9 cellular contexts compared by ENCODE assay signal in genomic region chr9:37410969-37411785, GRCh38.
A peak's percentile ranks its signal among the peaks of the same experiment; 100 is the strongest.
DNase-seq lines count a peak whose midpoint lies in the region; ATAC-seq, FAIRE-seq and TF ChIP-seq lines count a peak whose summit lies in the region.
"Had no signal": no experiment of that assay in that cellular context is flagged by ENCODE, and none has a peak within 500 bp of the region (broad histone marks: within the 10 kb centered on the region; RNA-seq: fewer than 3 reads in every experiment).

No MANE protein-coding gene starts in this region.

- H3K27me3 Mint-ChIP-seq in central memory CD8-positive, alpha-beta T cell = peaks cover 11% of the 10 kb centered on the region
- peaks cover 6% of the 10 kb centered on the region for H3K27me3 Mint-ChIP-seq in stimulated activated naive CD8-positive, alpha-beta T cell treated with anti-CD3 and anti-CD28 coated beads, Interleukin-15, Interleukin-2, amounts not matched to agents 100 ng/mL and 50 ng/mL, for 24 hours

- H3K9me3 Mint-ChIP-seq in central memory CD8-positive, alpha-beta T cell = no peaks in the 10 kb centered on the region
- H3K9me3 Mint-ChIP-seq in stimulated activated naive CD8-positive, alpha-beta T cell treated with anti-CD3 and anti-CD28 coated beads, Interleukin-15, Interleukin-2, amounts not matched to agents 100 ng/mL and 50 ng/mL, for 24 hours = no peaks in the 10 kb centered on the region

- ATAC-seq in GM18520 (IDR thresholded peaks at IDR 0.05; ENCODE audit: unreplicated experiment) = peak; percentile 17
- ATAC-seq in HG03558 (IDR thresholded peaks at IDR 0.05; ENCODE audit: extremely low read depth, unreplicated experiment) = peak; percentile 20
- no peak for ATAC-seq in central memory CD8-positive, alpha-beta T cell (replicated peaks; ENCODE audit: extremely low read depth, poor library complexity, severe bottlenecking)

- POLR2A ChIA-PET in AG04449 (lab: Yijun Ruan, JAX) = no interaction called here

- no peak for FAIRE-seq in GM19239 (lab: Jason Lieb, UNC)

- DNase-seq in AG04449 (ENCODE audit: low read depth, low spot score) (no peak), GM19239 (ENCODE audit: insufficient read length, low spot score) (no peak), epidermal melanocyte (ENCODE audit: insufficient read length, low spot score) (no peak), UCSD-AML1 (lab: John Stamatoyannopoulos, UW; ENCODE audit: unreplicated experiment) (no peak)
- DNase-seq in central memory CD8-positive, alpha-beta T cell (ENCODE audit: low spot score in 2 of 2) = no peak
- DNase-seq: heart right ventricle had no signal

- no peak overlapping the region for H3K4me3 Mint-ChIP-seq in central memory CD8-positive, alpha-beta T cell
- H3K4me3 Mint-ChIP-seq in stimulated activated naive CD8-positive, alpha-beta T cell treated with anti-CD3 and anti-CD28 coated beads, Interleukin-15, Interleukin-2, amounts not matched to agents 100 ng/mL and 50 ng/mL, for 24 hours = no peak overlapping the region

- peaks cover 5% of the 10 kb centered on the region for H3K36me3 Mint-ChIP-seq in central memory CD8-positive, alpha-beta T cell (ENCODE audit: insufficient read depth)
- no peaks in the 10 kb centered on the region for H3K36me3 Mint-ChIP-seq in stimulated activated naive CD8-positive, alpha-beta T cell treated with anti-CD3 and anti-CD28 coated beads, Interleukin-15, Interleukin-2, amounts not matched to agents 100 ng/mL and 50 ng/mL, for 24 hours (ENCODE audit: low read depth)

- no peak overlapping the region for H3K4me3 ChIP-seq in AG04449 (ENCODE audit: low read depth, low read length)
- H3K4me3 ChIP-seq: heart right ventricle had no signal

- H3K4me1 Mint-ChIP-seq in central memory CD8-positive, alpha-beta T cell = peaks cover 17% of the 10 kb centered on the region
- H3K4me1 Mint-ChIP-seq in stimulated activated naive CD8-positive, alpha-beta T cell treated with anti-CD3 and anti-CD28 coated beads, Interleukin-15, Interleukin-2, amounts not matched to agents 100 ng/mL and 50 ng/mL, for 24 hours (ENCODE audit: low read depth) = peaks cover 60% of the 10 kb centered on the region

- H3K27ac Mint-ChIP-seq in central memory CD8-positive, alpha-beta T cell (ENCODE audit: low read depth) = peak overlapping the region; percentile 19
- H3K27ac Mint-ChIP-seq in stimulated activated naive CD8-positive, alpha-beta T cell treated with anti-CD3 and anti-CD28 coated beads, Interleukin-15, Interleukin-2, amounts not matched to agents 100 ng/mL and 50 ng/mL, for 24 hours = peak overlapping the region; percentile 91

- TF ChIP-seq CTCF in AG04449 (IDR thresholded peaks at IDR 0.05; ENCODE audit: insufficient read depth, low read length, missing control alignments) = peak; percentile 57

- CTCF ChIA-PET in AG04449 (lab: Yijun Ruan, JAX) = interaction anchor here (0.6 to 6.3 kb wide), 11 partner anchors 9 to 860 kb away, joined by 3 to 50 read pairs (median 5); partner anchors contain the start of gene GRHPR
